ENCODE assay signal across 8 cellular contexts in genomic region chr11:65260756-65261590, GRCh38. TPM values are rescaled to one million over a fixed set of nuclear protein-coding genes. Genes with fewer than 3 reads are reported as not detected.
A peak's percentile ranks its signal among the peaks of the same experiment; 100 is the strongest.
DNase-seq lines count a peak whose midpoint lies in the region; ATAC-seq and TF ChIP-seq lines count a peak whose summit lies in the region.

No MANE protein-coding gene starts in this region.

- H3K18ac ChIP-seq in mesenchymal stem cell (ENCODE audit: low read depth in 1 of 2, low read length in 2 of 2), result peak overlapping the region; percentile 87 to 97

- H2BK120ac ChIP-seq in mesenchymal stem cell (ENCODE audit: low read depth, low read length), result no peak overlapping the region

- peak overlapping the region; percentile 16 to 100 for H3K4ac ChIP-seq in mesenchymal stem cell (ENCODE audit: low read depth in 1 of 2, low read length in 2 of 2)

- H3K9ac ChIP-seq in mesenchymal stem cell (ENCODE audit: low read length), result peak overlapping the region; percentile 99

- H3K9me3 ChIP-seq in mesenchymal stem cell (ENCODE audit: control insufficient read depth, low read length) (no peaks in the 10 kb centered on the region), aorta (ENCODE audit: control insufficient read depth, low read length) (no peaks in the 10 kb centered on the region)

- no peak overlapping the region for H2BK15ac ChIP-seq in mesenchymal stem cell (ENCODE audit: low read depth, poor library complexity, severe bottlenecking)

- H3K14ac ChIP-seq in mesenchymal stem cell (ENCODE audit: low read length in 2 of 2), result peak overlapping the region in 1 of 2 experiments; percentile 99

- H3K36me3 ChIP-seq in mesenchymal stem cell (ENCODE audit: control insufficient read depth in 1 of 2, insufficient read depth in 2 of 2, low read depth in 1 of 2, low read length in 2 of 2) (no peaks in the 10 kb centered on the region), aorta (ENCODE audit: control insufficient read depth in 1 of 2, insufficient read depth in 2 of 2, low read length in 1 of 2) (no peaks in the 10 kb centered on the region)

- no peak overlapping the region for H2BK5ac ChIP-seq in mesenchymal stem cell (ENCODE audit: low read depth, low read length, poor library complexity, severe bottlenecking)

- WGBS in mesenchymal stem cell, result 74% methylated on average over 24 of the region's 26 CpGs
- WGBS in aorta, 2 donors, result 61 to 62% methylated on average over 26 of the region's 26 CpGs

- peaks cover 21% of the 10 kb centered on the region for H3K79me1 ChIP-seq in mesenchymal stem cell (replicated peaks; ENCODE audit: low read length, poor library complexity, severe bottlenecking)

- intact Hi-C loops in aorta (cut with DNase I), result no loop called here

- H2AK5ac ChIP-seq in mesenchymal stem cell (ENCODE audit: low read length, severe bottlenecking), result peak overlapping the region; percentile 30

- in situ Hi-C loops in astrocyte of the spinal cord (cut with HindIII; ENCODE audit: low sequenced_read_pairs), result no loop called here

- peak overlapping the region; percentile 16 for H4K91ac ChIP-seq in mesenchymal stem cell (ENCODE audit: low read length)

- peak overlapping the region; percentile 55 for H4K8ac ChIP-seq in mesenchymal stem cell (ENCODE audit: low read length)

- no peak overlapping the region for H2BK12ac ChIP-seq in mesenchymal stem cell (ENCODE audit: low read length in 2 of 2)

- peak overlapping the region; percentile 98 for H2AFZ ChIP-seq in mesenchymal stem cell (ENCODE audit: low read depth, low read length)

- TF ChIP-seq CTCF in GM12875 (IDR thresholded peaks at IDR 0.05; ENCODE audit: borderline replicate concordance, insufficient read depth, low read depth, low read length), result no peak
- TF ChIP-seq CTCF in astrocyte of the spinal cord (IDR thresholded peaks at IDR 0.05; ENCODE audit: low read depth, low read length), result no peak

- H3K4me2 ChIP-seq in mesenchymal stem cell (ENCODE audit: low read length, poor library complexity, severe bottlenecking), result peak overlapping the region; percentile 92

- DNase-seq in astrocyte of the spinal cord (ENCODE audit: low read depth, low spot score) (no peak), mesenchymal stem cell (no peak), aorta (no peak), NCI-H510A treated with DMSO at 0.1 percent for 48 hours (lab: John Stamatoyannopoulos, UW) (no peak), RKO (ENCODE audit: low spot score) (no peak)
- DNase-seq in NK-92 treated with Interleukin-12 subunit alpha and Interleukin-12 subunit beta, amount 100 ng/mL, for 24 hours (lab: John Stamatoyannopoulos, UW), result no peak

- peak overlapping the region; percentile 84 for H3K4me3 ChIP-seq in GM12875 (ENCODE audit: low read depth, low read length)
- peak overlapping the region; percentile 65 for H3K4me3 ChIP-seq in astrocyte of the spinal cord (ENCODE audit: low read depth, low read length)
- peak overlapping the region; percentile 73 to 91 for H3K4me3 ChIP-seq in mesenchymal stem cell (ENCODE audit: insufficient read depth in 1 of 2, low read depth in 1 of 2, low read length in 2 of 2)
- peak overlapping the region; percentile 35 to 40 for H3K4me3 ChIP-seq in aorta (ENCODE audit: low read length in 2 of 2)

- H3K27ac ChIP-seq in mesenchymal stem cell (ENCODE audit: low read length, poor library complexity, severe bottlenecking) (peak overlapping the region; percentile 56), aorta (ENCODE audit: low read depth in 1 of 2, low read length in 2 of 2) (peak overlapping the region in 1 of 2 donors; percentile 93)

- H3K27me3 ChIP-seq in mesenchymal stem cell (ENCODE audit: control insufficient read depth in 1 of 2, insufficient read depth in 1 of 2, low read length in 2 of 2) (no peaks in the 10 kb centered on the region), aorta (ENCODE audit: control insufficient read depth in 1 of 2, insufficient read depth in 2 of 2, low read length in 1 of 2) (no peaks in the 10 kb centered on the region)

- ATAC-seq in HG03342 (IDR thresholded peaks at IDR 0.05; ENCODE audit: unreplicated experiment), result peak; percentile 10
- no peak for ATAC-seq in aorta (ENCODE audit: low FRiP score)

- H3K23ac ChIP-seq in mesenchymal stem cell (ENCODE audit: low read length in 2 of 2), result no peak overlapping the region

- H3K4me1 ChIP-seq in mesenchymal stem cell (ENCODE audit: control insufficient read depth, insufficient read depth, low read depth, low read length) (peaks cover 4% of the 10 kb centered on the region), aorta (ENCODE audit: control insufficient read depth in 1 of 2, insufficient read depth in 2 of 2, low read length in 2 of 2) (peaks cover 2% of the 10 kb centered on the region in 2 donors)

RNA-seq across cellular contexts. Expression of gene POLA2, which starts 0.8 kb away (rescaled TPM):
- polyA plus RNA-seq in mesenchymal stem cell (2013, experiment 1 of 2), result 2.6 TPM
- polyA plus RNA-seq in mesenchymal stem cell (2013, experiment 2 of 2), result 3.4 TPM
- total RNA-seq in aorta, result 1 to 10 TPM; 3.4 to 9.2 TPM
- 1 to 10 TPM; 3.0 to 4.1 TPM for polyA plus RNA-seq in aorta

RNA-seq across cellular contexts. Expression of gene CDC42EP2, which starts 53.7 kb away (rescaled TPM):
- polyA plus RNA-seq in mesenchymal stem cell (2013, experiment 1 of 2), result 22.3 TPM
- 21.3 TPM for polyA plus RNA-seq in mesenchymal stem cell (2013, experiment 2 of 2)
- 10 to 100 TPM; 16.2 to 20.9 TPM for total RNA-seq in aorta
- 1 to 10 TPM; 2.3 to 3.5 TPM for polyA plus RNA-seq in aorta
